In genomic region chr9:135512241-135512603, GRCh38 we compare ENCODE assay signal across 30 cellular contexts. TPM values are rescaled to one million over a fixed set of nuclear protein-coding genes. Genes with fewer than 3 reads are reported as not detected.
"Had no signal": no experiment of that assay in that cellular context is flagged by ENCODE, and none has a peak within 500 bp of the region (broad histone marks: within the 10 kb centered on the region; RNA-seq: fewer than 3 reads in every experiment).

No MANE protein-coding gene starts in this region.

- H3K9me3 ChIP-seq: gastrocnemius medialis, ovary had no signal

- DNase-seq: activated CD4-positive, alpha-beta memory T cell treated with anti-CD3 and anti-CD28 coated beads, Interleukin-2, amount 10 ng/mL, durations not matched to agents 7 days and 5 days; activated CD4-positive, alpha-beta T cell treated with anti-CD3 and anti-CD28 coated beads, Interleukin-2, amount 10 ng/mL, durations not matched to agents 24 days and 14 days; activated CD4-positive, CD25-positive, alpha-beta regulatory T cell; activated naive CD4-positive, alpha-beta T cell treated with anti-CD3 and anti-CD28 coated beads, Interleukin-2, amount 10 ng/mL, durations not matched to agents 7 days and 5 days; activated naive CD8-positive, alpha-beta T cell treated with anti-CD3 and anti-CD28 coated beads, Interleukin-2, amount 50 U/mL, for 24 hours; activated T-cell treated with anti-CD3 and anti-CD28 coated beads, Interleukin-2, amount 50 U/mL, for 72 hours; effector CD8-positive, alpha-beta T cell; gastrocnemius medialis; hypothalamus; left cardiac atrium; nephron progenitor cell; psoas muscle; stimulated activated CD4-positive, alpha-beta T cell treated with anti-CD3 and anti-CD28 coated beads, Interleukin-12 subunit alpha, Interleukin-12 subunit beta, amount 100 ng/mL, for 4 hours; stimulated activated CD4-positive, alpha-beta T cell treated with anti-CD3 and anti-CD28 coated beads, Interleukin-4, amount 100 ng/mL, for 4 hours; stimulated activated naive CD8-positive, alpha-beta T cell treated with anti-CD3 and anti-CD28 coated beads, Interleukin-15, Interleukin-2, amounts not matched to agents 100 U/mL and 50 U/mL, for 24 hours; T1000 had no signal

- ATAC-seq: gastrocnemius medialis, left cardiac atrium, psoas muscle had no signal

- H3K36me3 ChIP-seq: cardiac muscle cell, gastrocnemius medialis, ovary, right atrium auricular region, tibial artery had no signal

- FAIRE-seq: islet of Langerhans, urothelium cell line had no signal

- H3K27ac ChIP-seq: cardiac muscle cell, gastrocnemius medialis, ovary, psoas muscle, right atrium auricular region, tibial artery had no signal

- H3K27me3 ChIP-seq: cardiac muscle cell, gastrocnemius medialis, ovary, right atrium auricular region had no signal

- H3K4me1 ChIP-seq: gastrocnemius medialis, psoas muscle, right atrium auricular region, tibial artery had no signal

- H3K4me3 ChIP-seq: cardiac muscle cell, gastrocnemius medialis, ovary, psoas muscle, right atrium auricular region, tibial artery had no signal

RNA-seq across cellular contexts. Expression of gene LCN1, which starts 9.0 kb away (rescaled TPM):
- total RNA-seq: activated CD4-positive, alpha-beta memory T cell treated with anti-CD3 and anti-CD28 coated beads, Interleukin-2, amount 10 ng/mL, durations not matched to agents 7 days and 5 days; activated CD4-positive, alpha-beta T cell treated with anti-CD3 and anti-CD28 coated beads, Interleukin-2, amount 10 ng/mL, durations not matched to agents 24 days and 14 days; activated T-cell treated with anti-CD3 and anti-CD28 coated beads, Interleukin-2, amount 50 U/mL, for 72 hours; cardiac muscle cell; endothelial cell of umbilical vein; esophagus mucosa; gastrocnemius medialis; lower leg skin; mononuclear cell; myocyte; right atrium auricular region; subcutaneous adipose tissue; T-helper 1 cell treated with Interleukin-12 subunit alpha and Interleukin-12 subunit beta and Interleukin-4 antibody, amounts not matched to agents 30 ng/mL and 1 ng/mL, for 36 hours had no signal
- polyA plus RNA-seq: endothelial cell of umbilical vein, ovary, psoas muscle had no signal

RNA-seq across cellular contexts. Expression of gene OBP2A, which starts 33.7 kb away (rescaled TPM):
- total RNA-seq: activated CD4-positive, alpha-beta memory T cell treated with anti-CD3 and anti-CD28 coated beads, Interleukin-2, amount 10 ng/mL, durations not matched to agents 7 days and 5 days; activated CD4-positive, alpha-beta T cell treated with anti-CD3 and anti-CD28 coated beads, Interleukin-2, amount 10 ng/mL, durations not matched to agents 24 days and 14 days; activated T-cell treated with anti-CD3 and anti-CD28 coated beads, Interleukin-2, amount 50 U/mL, for 72 hours; cardiac muscle cell; endothelial cell of umbilical vein; esophagus mucosa; gastrocnemius medialis; left cardiac atrium; mononuclear cell; myocyte; psoas muscle; right atrium auricular region; subcutaneous adipose tissue; T-helper 1 cell treated with Interleukin-12 subunit alpha and Interleukin-12 subunit beta and Interleukin-4 antibody, amounts not matched to agents 30 ng/mL and 1 ng/mL, for 36 hours had no signal
- polyA plus RNA-seq: cardiac muscle cell, endothelial cell of umbilical vein, ovary, psoas muscle had no signal

RNA-seq across cellular contexts. Expression of gene PAEP, which starts 49.3 kb away (rescaled TPM):
- total RNA-seq: activated CD4-positive, alpha-beta memory T cell treated with anti-CD3 and anti-CD28 coated beads, Interleukin-2, amount 10 ng/mL, durations not matched to agents 7 days and 5 days; activated CD4-positive, alpha-beta T cell treated with anti-CD3 and anti-CD28 coated beads, Interleukin-2, amount 10 ng/mL, durations not matched to agents 24 days and 14 days; activated T-cell treated with anti-CD3 and anti-CD28 coated beads, Interleukin-2, amount 50 U/mL, for 72 hours; cardiac muscle cell; chondrocyte; endothelial cell of umbilical vein; esophagus mucosa; gastrocnemius medialis; left cardiac atrium; mononuclear cell; myocyte; psoas muscle; right atrium auricular region; subcutaneous adipose tissue; T-helper 1 cell treated with Interleukin-12 subunit alpha and Interleukin-12 subunit beta and Interleukin-4 antibody, amounts not matched to agents 30 ng/mL and 1 ng/mL, for 36 hours had no signal
- polyA plus RNA-seq: cardiac muscle cell, endothelial cell of umbilical vein, psoas muscle had no signal
